Comparison of ENCODE assay signal across 24 cellular contexts in genomic region chr6:37477186-37477585, GRCh38. TPM values are rescaled to one million over a fixed set of nuclear protein-coding genes. Genes with fewer than 3 reads are reported as not detected.
DNase-seq lines count a peak whose midpoint lies in the region; ATAC-seq and TF ChIP-seq lines count a peak whose summit lies in the region.
"Had no signal": no experiment of that assay in that cellular context is flagged by ENCODE, and none has a peak within 500 bp of the region (broad histone marks: within the 10 kb centered on the region; RNA-seq: fewer than 3 reads in every experiment).

No MANE protein-coding gene starts in this region.

- TF ChIP-seq CTCF in glutamatergic neuron (IDR thresholded peaks at IDR 0.05; ENCODE audit: partially characterized antibody, unreplicated experiment) = no peak

- H3K27ac Mint-ChIP-seq in activated T-cell treated with anti-CD3 and anti-CD28 coated beads, Interleukin-2, amount 50 U/mL, for 24 hours = peak overlapping the region; percentile 67
- H3K27ac Mint-ChIP-seq in T-helper 17 cell (peak overlapping the region; percentile 61), glutamatergic neuron (ENCODE audit: unreplicated experiment) (peak overlapping the region; percentile 43)
- peak overlapping the region; percentile 55 for H3K27ac Mint-ChIP-seq in stimulated activated memory B cell treated with anti-CD40 and anti-IgM and Interleukin-4, amounts not matched to agents 10 μg/mL and 1 μg/mL and 100 μg/mL, for 72 hours
- H3K27ac Mint-ChIP-seq: B cell had no signal

- H3K36me3 Mint-ChIP-seq in activated T-cell treated with anti-CD3 and anti-CD28 coated beads, Interleukin-2, amount 50 U/mL, for 24 hours (ENCODE audit: low read depth) = peaks cover 95% of the 10 kb centered on the region
- peaks cover 14% of the 10 kb centered on the region for H3K36me3 Mint-ChIP-seq in T-helper 17 cell (ENCODE audit: low read depth)
- H3K36me3 Mint-ChIP-seq in glutamatergic neuron (ENCODE audit: unreplicated experiment) = no peaks in the 10 kb centered on the region
- peaks cover 62% of the 10 kb centered on the region for H3K36me3 Mint-ChIP-seq in stimulated activated memory B cell treated with anti-CD40 and anti-IgM and Interleukin-4, amounts not matched to agents 10 μg/mL and 1 μg/mL and 100 μg/mL, for 72 hours

- no peaks in the 10 kb centered on the region for H3K9me3 Mint-ChIP-seq in activated T-cell treated with anti-CD3 and anti-CD28 coated beads, Interleukin-2, amount 50 U/mL, for 24 hours
- peaks cover 3% of the 10 kb centered on the region for H3K9me3 Mint-ChIP-seq in glutamatergic neuron (ENCODE audit: unreplicated experiment)
- no peaks in the 10 kb centered on the region for H3K9me3 Mint-ChIP-seq in stimulated activated memory B cell treated with anti-CD40 and anti-IgM and Interleukin-4, amounts not matched to agents 10 μg/mL and 1 μg/mL and 100 μg/mL, for 72 hours
- H3K9me3 Mint-ChIP-seq: CD8-positive, alpha-beta T cell had no signal

- no peaks in the 10 kb centered on the region for H3K27me3 Mint-ChIP-seq in activated T-cell treated with anti-CD3 and anti-CD28 coated beads, Interleukin-2, amount 50 U/mL, for 24 hours
- H3K27me3 Mint-ChIP-seq in T-helper 17 cell (no peaks in the 10 kb centered on the region), glutamatergic neuron (ENCODE audit: unreplicated experiment) (peaks cover 5% of the 10 kb centered on the region)
- H3K27me3 Mint-ChIP-seq in stimulated activated memory B cell treated with anti-CD40 and anti-IgM and Interleukin-4, amounts not matched to agents 10 μg/mL and 1 μg/mL and 100 μg/mL, for 72 hours = no peaks in the 10 kb centered on the region
- H3K27me3 Mint-ChIP-seq: B cell had no signal

- H3K4me1 Mint-ChIP-seq in activated T-cell treated with anti-CD3 and anti-CD28 coated beads, Interleukin-2, amount 50 U/mL, for 24 hours (ENCODE audit: low read depth) = peaks cover 5% of the 10 kb centered on the region
- H3K4me1 Mint-ChIP-seq in T-helper 17 cell (peaks cover 14% of the 10 kb centered on the region), glutamatergic neuron (ENCODE audit: low read depth, unreplicated experiment) (peaks cover 28% of the 10 kb centered on the region)
- H3K4me1 Mint-ChIP-seq in stimulated activated memory B cell treated with anti-CD40 and anti-IgM and Interleukin-4, amounts not matched to agents 10 μg/mL and 1 μg/mL and 100 μg/mL, for 72 hours = no peaks in the 10 kb centered on the region
- H3K4me1 Mint-ChIP-seq: B cell had no signal

- H3K4me3 Mint-ChIP-seq in activated T-cell treated with anti-CD3 and anti-CD28 coated beads, Interleukin-2, amount 50 U/mL, for 24 hours = no peak overlapping the region
- H3K4me3 Mint-ChIP-seq in T-helper 17 cell (no peak overlapping the region), glutamatergic neuron (ENCODE audit: unreplicated experiment) (no peak overlapping the region)
- no peak overlapping the region for H3K4me3 Mint-ChIP-seq in stimulated activated memory B cell treated with anti-CD40 and anti-IgM and Interleukin-4, amounts not matched to agents 10 μg/mL and 1 μg/mL and 100 μg/mL, for 72 hours
- H3K4me3 Mint-ChIP-seq: B cell; CD8-positive, alpha-beta T cell had no signal

- H3K9me3 ChIP-seq in T-helper 17 cell (ENCODE audit: control insufficient read depth, low read length, poor library complexity, severe bottlenecking) = no peaks in the 10 kb centered on the region
- H3K9me3 ChIP-seq: SJCRH30 had no signal

- ATAC-seq in T-helper 17 cell (no peak), GM21528 (IDR thresholded peaks at IDR 0.05; ENCODE audit: low FRiP score, unreplicated experiment) (no peak), GM21381 (IDR thresholded peaks at IDR 0.05; ENCODE audit: unreplicated experiment) (no peak), HG02981 (IDR thresholded peaks at IDR 0.05; ENCODE audit: unreplicated experiment) (no peak)
- no peak for ATAC-seq in stimulated activated memory B cell treated with anti-CD40 and anti-IgM and Interleukin-4, amounts not matched to agents 10 μg/mL and 1 μg/mL and 100 μg/mL, for 72 hours
- ATAC-seq: CD8-positive, alpha-beta T cell had no signal

- DNase-seq in activated T-cell treated with anti-CD3 and anti-CD28 coated beads, Interleukin-2, amount 50 U/mL, for 24 hours = no peak
- DNase-seq in activated T-cell treated with anti-CD3 and anti-CD28 coated beads, Interleukin-2, amount 50 U/mL, for 48 hours = no peak
- no peak for DNase-seq in T-helper 17 cell
- DNase-seq in glutamatergic neuron = no peak
- DNase-seq: Calu3; CD8-positive, alpha-beta T cell; DMS79 treated with DMSO at 0.1 percent for 48 hours; GF-D8; HCEC 1CT; Karpas-422; NCI-H1092; NCI-H1436; NCI-H187; NCI-H2081 treated with DMSO at 0.1 percent for 48 hours; NCI-H2171; NCI-H226; NCI-H510A treated with DMSO at 0.1 percent for 48 hours; NCI-H748 treated with DMSO at 0.1 percent for 48 hours; SJCRH30 had no signal

RNA-seq across cellular contexts. Expression of gene CCDC167, which starts 22.5 kb away (rescaled TPM):
- total RNA-seq in T-helper 17 cell (10 to 100 TPM; 29.6 to 43.7 TPM), glutamatergic neuron (ENCODE audit: unreplicated experiment) (58.4 TPM)

RNA-seq across cellular contexts. Expression of gene CMTR1, which starts 44.2 kb away (rescaled TPM):
- total RNA-seq in T-helper 17 cell (10 to 100 TPM; 79.7 to 81.3 TPM), glutamatergic neuron (ENCODE audit: unreplicated experiment) (61.6 TPM)
